Comparison of ENCODE assay signal across 9 cellular contexts in the genomic region with DNA sequence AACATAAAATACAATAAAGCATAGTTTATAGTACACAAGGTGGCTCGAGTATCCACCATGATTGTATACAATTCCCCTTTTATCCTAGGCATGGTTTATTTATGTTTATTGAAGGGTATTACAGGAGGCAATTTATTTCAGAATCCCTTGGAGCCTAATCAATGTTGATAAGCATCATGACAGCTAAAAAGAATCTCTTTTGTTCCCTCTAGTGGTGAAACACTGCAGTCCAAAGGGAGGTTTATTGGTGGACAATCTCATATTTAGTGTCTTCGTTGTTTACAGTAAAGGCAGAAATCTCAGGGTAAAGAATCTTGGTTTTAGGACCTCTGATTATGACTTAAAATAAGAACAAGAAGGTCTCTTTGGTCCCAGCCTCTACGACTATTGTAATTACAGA.
A peak's percentile ranks its signal among the peaks of the same experiment; 100 is the strongest.
DNase-seq lines count a peak whose midpoint lies in the region; ATAC-seq and TF ChIP-seq lines count a peak whose summit lies in the region.
"Had no signal": no experiment of that assay in that cellular context is flagged by ENCODE, and none has a peak within 500 bp of the region (broad histone marks: within the 10 kb centered on the region; RNA-seq: fewer than 3 reads in every experiment).

No MANE protein-coding gene starts in this region.

- no peaks in the 10 kb centered on the region for H3K4me1 Mint-ChIP-seq in activated CD8-positive, alpha-beta memory T cell treated with anti-CD3 and anti-CD28 coated beads, Interleukin-2, amount 10 ng/mL, durations not matched to agents 7 days and 5 days

- H3K36me3 Mint-ChIP-seq in activated CD8-positive, alpha-beta memory T cell treated with anti-CD3 and anti-CD28 coated beads, Interleukin-2, amount 10 ng/mL, durations not matched to agents 7 days and 5 days = no peaks in the 10 kb centered on the region

- TF ChIP-seq CTCF in left ventricle myocardium inferior (IDR thresholded peaks at IDR 0.05; ENCODE audit: borderline replicate concordance) = peak; percentile 27
- peak in 2 of 12 donors; percentile 9 to 25 for TF ChIP-seq CTCF in heart left ventricle (IDR thresholded peaks at IDR 0.05)
- TF ChIP-seq CTCF in OCI-LY1 (IDR thresholded peaks at IDR 0.05; ENCODE audit: low read length) = peak; percentile 43; the same call in 1 of the 2 replicates
- no peak for TF ChIP-seq CTCF in tibial artery (IDR thresholded peaks at IDR 0.05)

- no peak overlapping the region for H2AFZ ChIP-seq in OCI-LY1 (ENCODE audit: low read length)

- H3K9me2 ChIP-seq in OCI-LY1 (ENCODE audit: low read depth, low read length) = no peaks in the 10 kb centered on the region

- H4K20me1 ChIP-seq in OCI-LY1 (ENCODE audit: insufficient read depth, low read length) = no peaks in the 10 kb centered on the region

- H3K27ac ChIP-seq in left ventricle myocardium inferior (replicated peaks) = no peak overlapping the region
- H3K27ac ChIP-seq in heart left ventricle = no peak overlapping the region
- no peak overlapping the region for H3K27ac ChIP-seq in OCI-LY1 (ENCODE audit: low read depth, low read length, poor library complexity, severe bottlenecking)
- H3K27ac ChIP-seq in tibial artery = no peak overlapping the region

- ATAC-seq in heart left ventricle = no peak
- no peak for ATAC-seq in HG02678 (IDR thresholded peaks at IDR 0.05; ENCODE audit: unreplicated experiment)
- no peak for ATAC-seq in activated CD8-positive, alpha-beta memory T cell treated with anti-CD3 and anti-CD28 coated beads, Interleukin-2, amount 10 ng/mL, durations not matched to agents 7 days and 5 days
- ATAC-seq in HG03135 (IDR thresholded peaks at IDR 0.05; ENCODE audit: unreplicated experiment) = no peak

- no peak for DNase-seq in left ventricle myocardium inferior
- no peak for DNase-seq in heart left ventricle
- DNase-seq in fibroblast of peridontal ligament (ENCODE audit: extremely low read depth) = peak; percentile 6
- no peak for DNase-seq in tibial artery
- DNase-seq in activated CD8-positive, alpha-beta memory T cell treated with anti-CD3 and anti-CD28 coated beads, Interleukin-2, amount 10 ng/mL, durations not matched to agents 7 days and 5 days = no peak

- H3K27me3 ChIP-seq in left ventricle myocardium inferior (ENCODE audit: low read depth) = no peaks in the 10 kb centered on the region
- no peaks in the 10 kb centered on the region for H3K27me3 ChIP-seq in heart left ventricle
- no peaks in the 10 kb centered on the region for H3K27me3 ChIP-seq in OCI-LY1 (ENCODE audit: insufficient read depth, low read length)
- H3K27me3 ChIP-seq in tibial artery = no peaks in the 10 kb centered on the region

- 51 to 61% (median 57%) methylated on average over 3 of the region's 3 CpGs for WGBS in heart left ventricle, 4 donors

- H3K9me3 ChIP-seq in left ventricle myocardium inferior (replicated peaks) (peaks cover 44% of the 10 kb centered on the region), heart left ventricle (peaks cover 0 to 33% (median 7%) of the 10 kb centered on the region in 12 donors), OCI-LY1 (ENCODE audit: low read length) (peaks cover 12% of the 10 kb centered on the region; the same call in 1 of the 2 replicates), tibial artery (no peaks in the 10 kb centered on the region)

- H3K4me1 ChIP-seq in left ventricle myocardium inferior = no peaks in the 10 kb centered on the region
- no peaks in the 10 kb centered on the region for H3K4me1 ChIP-seq in heart left ventricle
- no peaks in the 10 kb centered on the region for H3K4me1 ChIP-seq in OCI-LY1 (ENCODE audit: insufficient read depth, low read length, severe bottlenecking)
- H3K4me1 ChIP-seq in tibial artery = no peaks in the 10 kb centered on the region

- no peaks in the 10 kb centered on the region for H3K36me3 ChIP-seq in left ventricle myocardium inferior
- no peaks in the 10 kb centered on the region for H3K36me3 ChIP-seq in heart left ventricle
- no peaks in the 10 kb centered on the region for H3K36me3 ChIP-seq in OCI-LY1 (ENCODE audit: insufficient read depth, low read length)
- H3K36me3 ChIP-seq in tibial artery = no peaks in the 10 kb centered on the region

- no peak overlapping the region for H3K4me3 Mint-ChIP-seq in activated CD8-positive, alpha-beta memory T cell treated with anti-CD3 and anti-CD28 coated beads, Interleukin-2, amount 10 ng/mL, durations not matched to agents 7 days and 5 days
- H3K4me3 Mint-ChIP-seq: dendritic cell treated with granulocyte-macrophage colony-stimulating factor and Interleukin-4, amounts not matched to agents 40 ng/mL and 50 ng/mL, for 4 days had no signal

- no peaks in the 10 kb centered on the region for H3K79me2 ChIP-seq in OCI-LY1 (ENCODE audit: insufficient read depth, low read length)

- H3K27ac Mint-ChIP-seq in activated CD8-positive, alpha-beta memory T cell treated with anti-CD3 and anti-CD28 coated beads, Interleukin-2, amount 10 ng/mL, durations not matched to agents 7 days and 5 days = no peak overlapping the region
- H3K27ac Mint-ChIP-seq: dendritic cell treated with granulocyte-macrophage colony-stimulating factor and Interleukin-4, amounts not matched to agents 40 ng/mL and 50 ng/mL, for 4 days had no signal

- no peaks in the 10 kb centered on the region for H3K27me3 Mint-ChIP-seq in activated CD8-positive, alpha-beta memory T cell treated with anti-CD3 and anti-CD28 coated beads, Interleukin-2, amount 10 ng/mL, durations not matched to agents 7 days and 5 days
- H3K27me3 Mint-ChIP-seq: dendritic cell treated with granulocyte-macrophage colony-stimulating factor and Interleukin-4, amounts not matched to agents 40 ng/mL and 50 ng/mL, for 4 days had no signal

- H3K4me3 ChIP-seq in left ventricle myocardium inferior (no peak overlapping the region), heart left ventricle (no peak overlapping the region), OCI-LY1 (ENCODE audit: low read depth, low read length, poor library complexity, severe bottlenecking) (no peak overlapping the region), tibial artery (no peak overlapping the region)

- H3K9me3 Mint-ChIP-seq in activated CD8-positive, alpha-beta memory T cell treated with anti-CD3 and anti-CD28 coated beads, Interleukin-2, amount 10 ng/mL, durations not matched to agents 7 days and 5 days (ENCODE audit: low read depth) = peaks cover 13% of the 10 kb centered on the region
- H3K9me3 Mint-ChIP-seq: dendritic cell treated with granulocyte-macrophage colony-stimulating factor and Interleukin-4, amounts not matched to agents 40 ng/mL and 50 ng/mL, for 4 days had no signal

- intact Hi-C loops in left ventricle myocardium inferior (cut with micrococcal nuclease) (no loop called here), heart left ventricle (cut with DNase I) (no loop called here), tibial artery (cut with DNase I; ENCODE audit: low total_unique reads) (no loop called here)

- H3K9ac ChIP-seq in OCI-LY1 (ENCODE audit: low read length) = no peak overlapping the region

- H3F3A ChIP-seq in OCI-LY1 (ENCODE audit: insufficient read depth, low read length) = no peaks in the 10 kb centered on the region

- no peak for TF ChIP-seq POLR2A in heart left ventricle (IDR thresholded peaks at IDR 0.05)

- CTCF ChIA-PET in activated CD8-positive, alpha-beta memory T cell treated with anti-CD3 and anti-CD28 coated beads, Interleukin-2, amount 10 ng/mL, durations not matched to agents 7 days and 5 days (lab: Charles Lee) = no interaction called here

- H3K4me2 ChIP-seq in OCI-LY1 (ENCODE audit: low read length) = no peak overlapping the region

Comparison
In these comparisons a context has a peak if more than half of its experiments do, and no peak if none do; other contexts are left out.
1. CTCF ChIP-seq: peak in left ventricle myocardium inferior (single experiment) and OCI-LY1 (single experiment); none in tibial artery (0 of 2).